8 cellular contexts compared by ENCODE assay signal in genomic region chr2:152594022-152594712, GRCh38.
A peak's percentile ranks its signal among the peaks of the same experiment; 100 is the strongest.
DNase-seq lines count a peak whose midpoint lies in the region; ATAC-seq and TF ChIP-seq lines count a peak whose summit lies in the region.

No MANE protein-coding gene starts in this region.

- ATAC-seq in GM19468 (IDR thresholded peaks at IDR 0.05; ENCODE audit: extremely low read depth, unreplicated experiment), result peak; percentile 91
- peak; percentile 87 for ATAC-seq in HG03565 (IDR thresholded peaks at IDR 0.05; ENCODE audit: unreplicated experiment)
- peak; percentile 87 for ATAC-seq in sciatic nerve
- no peak for ATAC-seq in GM19463 (IDR thresholded peaks at IDR 0.05; ENCODE audit: unreplicated experiment)

- TF ChIP-seq CTCF in C4-2B (conservative IDR thresholded peaks at IDR 0.05), result 0 out of 2 replicates have a peak, but pooled peaks have one; percentile 5

- peak in 3 of 61 donors; percentile 9 to 46 (median 13) for DNase-seq in caudate nucleus (lab: John Stamatoyannopoulos, UW)
- no peak for DNase-seq in sciatic nerve (ENCODE audit: low spot score)
- no peak for DNase-seq in NCI-H526 treated with DMSO at 0.1 percent for 48 hours (lab: John Stamatoyannopoulos, UW)
- no peak for DNase-seq in NCI-H1092 (lab: John Stamatoyannopoulos, UW)

- H3K27ac ChIP-seq in C4-2B (no peak overlapping the region), caudate nucleus (ENCODE audit: low read depth, low read length) (peak overlapping the region; percentile 55)

- intact Hi-C loops in sciatic nerve (cut with DNase I), result no loop called here
